6 cellular contexts compared by ENCODE assay signal in genomic region chr19:29773141-29773540, GRCh38.
"Had no signal": no experiment of that assay in that cellular context is flagged by ENCODE, and none has a peak within 500 bp of the region (broad histone marks: within the 10 kb centered on the region; RNA-seq: fewer than 3 reads in every experiment).

No MANE protein-coding gene starts in this region.

- ATAC-seq: GM23338, K562 had no signal

- H3K4me2 ChIP-seq: GM23338 had no signal

- DNase-seq: H9, HCEC 1CT, HFFc6, IMR-90 had no signal

- H3K27ac Mint-ChIP-seq: GM23338, H9, HFFc6 had no signal

- H3K4me3 Mint-ChIP-seq: GM23338, H9, HFFc6 had no signal

- H2AFZ ChIP-seq: GM23338 had no signal

- H3K4me3 ChIP-seq: GM23338, K562 had no signal

- H3K9me3 Mint-ChIP-seq: GM23338, H9, HFFc6 had no signal
